8 cellular contexts compared by ENCODE assay signal in genomic region chr3:52053307-52054304, GRCh38. TPM values are rescaled to one million over a fixed set of nuclear protein-coding genes. Genes with fewer than 3 reads are reported as not detected.
A peak's percentile ranks its signal among the peaks of the same experiment; 100 is the strongest.
DNase-seq lines count a peak whose midpoint lies in the region; ATAC-seq and TF ChIP-seq lines count a peak whose summit lies in the region.

No MANE protein-coding gene starts in this region.

- H3K36me3 ChIP-seq in Karpas-422 (ENCODE audit: insufficient read depth, low read length) (no peaks in the 10 kb centered on the region; the same call in 1 of the 2 replicates), right atrium auricular region (peaks cover 39% of the 10 kb centered on the region), aorta (ENCODE audit: control insufficient read depth in 1 of 2, insufficient read depth in 2 of 2, low read length in 1 of 2) (peaks cover 0 to 14% of the 10 kb centered on the region in 2 donors)

- H3K9me3 ChIP-seq in Karpas-422 (ENCODE audit: low read length), result no peaks in the 10 kb centered on the region
- no peaks in the 10 kb centered on the region for H3K9me3 ChIP-seq in right atrium auricular region
- H3K9me3 ChIP-seq in aorta (ENCODE audit: control insufficient read depth, low read length), result no peaks in the 10 kb centered on the region

- no peak for ATAC-seq in aorta (ENCODE audit: low FRiP score)

- H3K4me1 ChIP-seq in Karpas-422 (ENCODE audit: low read length), result peaks cover 47% of the 10 kb centered on the region
- H3K4me1 ChIP-seq in right atrium auricular region, result peaks cover 0 to 66% of the 10 kb centered on the region in 2 donors
- no peaks in the 10 kb centered on the region for H3K4me1 ChIP-seq in aorta (ENCODE audit: control insufficient read depth in 1 of 2, insufficient read depth in 2 of 2, low read length in 2 of 2)

- H3K79me2 ChIP-seq in Karpas-422 (ENCODE audit: low read length), result peaks cover 16% of the 10 kb centered on the region

- H4K20me1 ChIP-seq in Karpas-422 (ENCODE audit: insufficient read depth, low read depth, low read length), result peaks cover 9% of the 10 kb centered on the region; the same call in 1 of the 2 replicates

- H2AFZ ChIP-seq in Karpas-422 (ENCODE audit: low read length), result no peak overlapping the region

- H3K4me3 ChIP-seq in AG10803 (ENCODE audit: low read length), result peak overlapping the region; percentile 95
- H3K4me3 ChIP-seq in Karpas-422 (ENCODE audit: low read length), result peak overlapping the region; percentile 85; the same call in 1 of the 2 replicates
- H3K4me3 ChIP-seq in right atrium auricular region, result peak overlapping the region in 1 of 2 donors; percentile 65
- peak overlapping the region; percentile 58 to 95 (median 91) for H3K4me3 ChIP-seq in skin epidermis
- H3K4me3 ChIP-seq in aorta (ENCODE audit: low read length in 2 of 2), result no peak overlapping the region

- intact Hi-C loops in aorta (cut with DNase I), result loop anchor here (1.0 to 5.0 kb wide), 3 partner anchors 36 to 69 kb away; no protein-coding TSS in a partner anchor

- peak overlapping the region; percentile 18 for H3K9ac ChIP-seq in Karpas-422 (ENCODE audit: low read length)

- H3K27ac ChIP-seq in Karpas-422 (ENCODE audit: low read length), result no peak overlapping the region
- peak overlapping the region; percentile 94 to 97 for H3K27ac ChIP-seq in right atrium auricular region
- H3K27ac ChIP-seq in skin epidermis, result peak overlapping the region; percentile 71 to 99 (median 96)
- peak overlapping the region in 1 of 2 donors; percentile 15 for H3K27ac ChIP-seq in aorta (ENCODE audit: low read depth in 1 of 2, low read length in 2 of 2)

- WGBS in aorta, 2 donors, result 72 to 75% methylated on average over 31 of the region's 31 CpGs

- no peaks in the 10 kb centered on the region for H3K27me3 ChIP-seq in Karpas-422 (ENCODE audit: low read length)
- H3K27me3 ChIP-seq in right atrium auricular region, result no peaks in the 10 kb centered on the region
- H3K27me3 ChIP-seq in aorta (ENCODE audit: control insufficient read depth in 1 of 2, insufficient read depth in 2 of 2, low read length in 1 of 2), result no peaks in the 10 kb centered on the region

- no peak for DNase-seq in AG10803 (ENCODE audit: low read depth)
- DNase-seq in Karpas-422, result peak; percentile 65
- peak; percentile 21 for DNase-seq in activated effector memory CD4-positive, alpha-beta T cell treated with Interleukin-2 at 50 U/mL for 16 hours
- no peak for DNase-seq in right atrium auricular region (ENCODE audit: low spot score)
- no peak for DNase-seq in OCI-M1 (lab: John Stamatoyannopoulos, UW)
- DNase-seq in iPS-NIHi11 (ENCODE audit: low spot score), result no peak
- DNase-seq in aorta, result no peak

- no peaks in the 10 kb centered on the region for H3K9me2 ChIP-seq in Karpas-422 (replicated peaks; ENCODE audit: insufficient read depth, low read length)

- peak overlapping the region; percentile 97 for H3K4me2 ChIP-seq in Karpas-422 (ENCODE audit: low read depth, low read length, poor library complexity, severe bottlenecking)

- TF ChIP-seq CTCF in AG10803 (conservative IDR thresholded peaks at IDR 0.05; ENCODE audit: low read length) (peak; percentile 23), right atrium auricular region (IDR thresholded peaks at IDR 0.05) (peak in 1 of 2 donors; percentile 47)

RNA-seq across cellular contexts. Expression of gene DUSP7, which starts 2.8 kb away (rescaled TPM):
- 11.1 and 21.2 TPM in 2 replicates for total RNA-seq in Karpas-422 (2014; rRNA removed; shearing (Covaris generic); ENCODE audit: low replicate concordance)
- total RNA-seq in right atrium auricular region (10 to 100 TPM; 17.7 to 33.7 TPM), aorta (10 to 100 TPM; 36.8 to 54.1 TPM)
- polyA plus RNA-seq in aorta, result 10 to 100 TPM in 1 of 2 donors, 1 to 10 TPM in 1; 8.8 to 14.4 TPM

RNA-seq across cellular contexts. Expression of gene RPL29, which starts 57.9 kb away (rescaled TPM):
- total RNA-seq in Karpas-422 (2014; rRNA removed; shearing (Covaris generic); ENCODE audit: low replicate concordance), result 2,656 and 3,245 TPM in 2 replicates
- total RNA-seq in right atrium auricular region (1,000 to 10,000 TPM in 1 of 2 donors, 100 to 1,000 TPM in 1; 658 to 1,017 TPM), aorta (100 to 1,000 TPM; 617 to 792 TPM)
- 1,000 to 10,000 TPM; 1,520 to 2,218 TPM for polyA plus RNA-seq in aorta

Comparison
In these comparisons a context has a peak if more than half of its experiments do, and no peak if none do; other contexts are left out.
1. DNase-seq: peak in Karpas-422 (single experiment) and activated effector memory CD4-positive, alpha-beta T cell treated with Interleukin-2 at 50 U/mL for 16 hours (single experiment); none in AG10803 (single experiment), right atrium auricular region (single experiment), OCI-M1 (single experiment), iPS-NIHi11 (single experiment) and aorta (0 of 2).
2. H3K4me3 ChIP-seq: peak in AG10803 (single experiment), Karpas-422 (single experiment) and skin epidermis (7 of 7); none in aorta (0 of 2).